31 cellular contexts compared by ENCODE assay signal in the genomic region with DNA sequence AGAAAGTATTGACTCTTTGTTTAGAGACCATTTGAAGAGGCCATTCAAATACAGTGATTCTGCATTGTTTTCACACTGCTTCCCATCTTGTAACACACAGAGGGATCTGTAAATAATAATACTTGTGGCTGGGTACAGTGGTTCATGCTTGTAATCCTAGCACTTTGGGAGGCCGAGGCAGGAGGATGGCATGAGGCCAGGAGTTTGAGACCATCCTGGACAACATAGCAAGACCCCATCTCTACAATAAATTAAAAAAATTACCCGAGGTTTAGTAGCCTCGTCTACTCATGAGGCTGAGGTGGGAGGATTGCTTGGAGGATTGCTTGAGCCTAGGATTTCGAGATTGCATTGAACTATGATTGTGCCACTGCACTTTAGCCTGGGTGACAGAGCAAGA.
"Had no signal": no experiment of that assay in that cellular context is flagged by ENCODE, and none has a peak within 500 bp of the region (broad histone marks: within the 10 kb centered on the region; RNA-seq: fewer than 3 reads in every experiment).

No MANE protein-coding gene starts in this region.

- ATAC-seq: naive thymus-derived CD4-positive, alpha-beta T cell; natural killer cell; psoas muscle; right cardiac atrium; sciatic nerve; stimulated activated memory B cell treated with anti-CD40 and anti-IgM and Interleukin-4, amounts not matched to agents 10 μg/mL and 1 μg/mL and 100 μg/mL, for 72 hours; stimulated activated naive CD8-positive, alpha-beta T cell treated with anti-CD3 and anti-CD28 coated beads, Interleukin-15, amount 100 ng/mL, for 72 hours; stimulated activated naive CD8-positive, alpha-beta T cell treated with anti-CD3 and anti-CD28 coated beads, Interleukin-15, Interleukin-2, amounts not matched to agents 100 U/mL and 50 U/mL, for 24 hours; upper lobe of right lung had no signal

- H3K27me3 Mint-ChIP-seq: naive thymus-derived CD4-positive, alpha-beta T cell; progenitor cell of endocrine pancreas; stimulated activated memory B cell treated with anti-CD40 and anti-IgM and Interleukin-4, amounts not matched to agents 10 μg/mL and 1 μg/mL and 100 μg/mL, for 72 hours; stimulated activated naive CD8-positive, alpha-beta T cell treated with anti-CD3 and anti-CD28 coated beads, Interleukin-15, amount 100 ng/mL, for 72 hours; type B pancreatic cell had no signal

- H3K9me3 ChIP-seq: ovary, psoas muscle, suprapubic skin, testis, tibial artery, upper lobe of right lung, uterus had no signal

- H3K4me1 ChIP-seq: parathyroid adenoma, testis, uterus had no signal

- H3K36me3 Mint-ChIP-seq: natural killer cell had no signal

- H3K4me2 ChIP-seq: neural progenitor cell, smooth muscle cell had no signal

- H3K9ac ChIP-seq: neural progenitor cell, parathyroid adenoma had no signal

- H2AFZ ChIP-seq: neural progenitor cell, parathyroid adenoma had no signal

- H3K4me3 Mint-ChIP-seq: naive thymus-derived CD4-positive, alpha-beta T cell; natural killer cell; nephron; neural progenitor cell; stimulated activated memory B cell treated with anti-CD40 and anti-IgM and Interleukin-4, amounts not matched to agents 10 μg/mL and 1 μg/mL and 100 μg/mL, for 72 hours; stimulated activated naive CD8-positive, alpha-beta T cell treated with anti-CD3 and anti-CD28 coated beads, Interleukin-15, amount 100 ng/mL, for 72 hours; type B pancreatic cell had no signal

- H3K9me3 Mint-ChIP-seq: natural killer cell; nephron; stimulated activated memory B cell treated with anti-CD40 and anti-IgM and Interleukin-4, amounts not matched to agents 10 μg/mL and 1 μg/mL and 100 μg/mL, for 72 hours; stimulated activated naive CD8-positive, alpha-beta T cell treated with anti-CD3 and anti-CD28 coated beads, Interleukin-15, amount 100 ng/mL, for 72 hours; type B pancreatic cell had no signal

- H3K36me3 ChIP-seq: ovary, upper lobe of right lung, uterus had no signal

- H3K27ac ChIP-seq: neural progenitor cell, ovary, parathyroid adenoma, psoas muscle, skin epidermis, spleen, suprapubic skin, testis, tibial artery, upper lobe of right lung, uterus had no signal

- H3K27me3 ChIP-seq: neural progenitor cell, ovary, spleen, suprapubic skin, testis, tibial artery, upper lobe of right lung, uterus had no signal

- DNase-seq: naive thymus-derived CD4-positive, alpha-beta T cell; natural killer cell; occipital lobe; ovary; posterior cingulate gyrus; psoas muscle; right cardiac atrium; spleen; stimulated activated CD4-positive, alpha-beta T cell treated with anti-CD3 and anti-CD28 coated beads, Interleukin-12 subunit alpha, Interleukin-12 subunit beta, amount 100 ng/mL, for 4 hours; stimulated activated CD4-positive, alpha-beta T cell treated with anti-CD3 and anti-CD28 coated beads, Interleukin-1b, Interleukin-23, amount 100 ng/mL, for 48 hours; stimulated activated CD4-positive, alpha-beta T cell treated with anti-CD3 and anti-CD28 coated beads, Interleukin-4, amount 100 ng/mL, for 1 hour; stimulated activated CD4-positive, alpha-beta T cell treated with anti-CD3 and anti-CD28 coated beads, Interleukin-4, amount 100 ng/mL, for 4 hours; stimulated activated CD8-positive, alpha-beta memory T cell treated with anti-CD3 and anti-CD28 coated beads, Interleukin-4, amount 100 ng/mL, for 48 hours; stimulated activated naive CD4-positive, alpha-beta T cell; stimulated activated naive CD8-positive, alpha-beta T cell treated with anti-CD3 and anti-CD28 coated beads, Interleukin-15, amount 100 ng/mL, for 72 hours; stimulated activated naive CD8-positive, alpha-beta T cell treated with anti-CD3 and anti-CD28 coated beads, Interleukin-15, Interleukin-2, amounts not matched to agents 100 U/mL and 50 U/mL, for 24 hours; substantia nigra; testis; tibial artery; upper lobe of right lung; uterus had no signal

- H3K4me3 ChIP-seq: neural progenitor cell, ovary, psoas muscle, skin epidermis, smooth muscle cell, spleen, suprapubic skin, testis, tibial artery, upper lobe of right lung, uterus had no signal

- H3K27ac Mint-ChIP-seq: naive thymus-derived CD4-positive, alpha-beta T cell; natural killer cell; nephron; neural progenitor cell; progenitor cell of endocrine pancreas; stimulated activated memory B cell treated with anti-CD40 and anti-IgM and Interleukin-4, amounts not matched to agents 10 μg/mL and 1 μg/mL and 100 μg/mL, for 72 hours; type B pancreatic cell had no signal
